Comparison of ENCODE assay signal across 8 cellular contexts in the genomic region with DNA sequence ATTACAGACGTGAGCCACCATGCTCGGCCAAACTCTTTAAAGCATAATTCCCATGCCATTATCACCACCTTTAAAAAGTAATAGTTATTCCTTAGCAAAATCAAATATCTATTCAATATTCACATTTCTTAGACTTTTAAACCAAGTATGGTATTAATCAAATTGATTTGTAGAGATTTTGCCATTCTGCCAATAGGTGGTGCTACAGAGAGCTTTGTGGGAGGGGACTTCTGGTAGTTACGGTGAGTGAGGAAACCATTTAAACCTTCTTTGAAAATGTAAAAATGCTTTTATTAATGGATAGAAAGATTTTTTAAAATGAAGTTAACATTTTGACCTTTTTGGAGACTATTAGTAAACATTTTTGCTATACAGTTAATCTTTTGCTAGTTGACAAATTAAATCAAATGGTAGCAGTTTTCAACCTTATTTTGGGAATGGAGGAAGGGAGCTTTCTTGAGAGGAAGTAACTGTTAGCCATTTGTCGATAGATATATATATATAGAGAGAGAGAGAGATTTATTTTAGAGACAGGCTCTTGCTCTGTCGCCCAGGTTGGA. TPM values are rescaled to one million over a fixed set of nuclear protein-coding genes. Genes with fewer than 3 reads are reported as not detected.
DNase-seq lines count a peak whose midpoint lies in the region; ATAC-seq, FAIRE-seq and TF ChIP-seq lines count a peak whose summit lies in the region.

No MANE protein-coding gene starts in this region.

- H2AFZ ChIP-seq in astrocyte (ENCODE audit: low read depth, low read length): no peak overlapping the region

- H3K79me2 ChIP-seq in astrocyte (ENCODE audit: insufficient read depth, low read length): no peaks in the 10 kb centered on the region

- no peak overlapping the region for H3K4me3 Mint-ChIP-seq in astrocyte (ENCODE audit: unreplicated experiment)

- no peaks in the 10 kb centered on the region for H3K4me1 Mint-ChIP-seq in astrocyte (ENCODE audit: low read depth, unreplicated experiment)

- no peaks in the 10 kb centered on the region for H3K4me1 ChIP-seq in astrocyte (ENCODE audit: insufficient read depth, low read length)
- H3K4me1 ChIP-seq in lower lobe of right lung: no peaks in the 10 kb centered on the region
- H3K4me1 ChIP-seq in sigmoid colon: no peaks in the 10 kb centered on the region

- H3K9me3 ChIP-seq in astrocyte (ENCODE audit: insufficient read depth, low read depth, low read length) (no peaks in the 10 kb centered on the region), lower lobe of right lung (no peaks in the 10 kb centered on the region), sigmoid colon (no peaks in the 10 kb centered on the region)

- TF ChIP-seq POLR2A in sigmoid colon (IDR thresholded peaks at IDR 0.05): no peak

- H3K27me3 ChIP-seq in astrocyte (ENCODE audit: insufficient read depth, low read length): no peaks in the 10 kb centered on the region
- H3K27me3 ChIP-seq in lower lobe of right lung (ENCODE audit: low read depth): no peaks in the 10 kb centered on the region
- H3K27me3 ChIP-seq in sigmoid colon: no peaks in the 10 kb centered on the region

- no peak for TF ChIP-seq EP300 in sigmoid colon (IDR thresholded peaks at IDR 0.05)

- no peak overlapping the region for H3K27ac Mint-ChIP-seq in astrocyte (ENCODE audit: unreplicated experiment)

- H3K4me2 ChIP-seq in astrocyte (ENCODE audit: low read length): no peak overlapping the region

- H3K9me3 Mint-ChIP-seq in astrocyte (ENCODE audit: unreplicated experiment): no peaks in the 10 kb centered on the region

- H3K4me3 ChIP-seq in LNCaP clone FGC (ENCODE audit: low read depth, low read length): no peak overlapping the region
- H3K4me3 ChIP-seq in astrocyte (ENCODE audit: insufficient read depth, low read depth, low read length): no peak overlapping the region
- H3K4me3 ChIP-seq in lower lobe of right lung: no peak overlapping the region
- H3K4me3 ChIP-seq in sigmoid colon: no peak overlapping the region

- H4K20me1 ChIP-seq in astrocyte (ENCODE audit: insufficient read depth, low read length): no peaks in the 10 kb centered on the region

- no peaks in the 10 kb centered on the region for H3K27me3 Mint-ChIP-seq in astrocyte (ENCODE audit: low read depth, unreplicated experiment)

- peak; percentile 56 for DNase-seq in COLO829 (ENCODE audit: low spot score)
- peak; percentile 4 for DNase-seq in LNCaP clone FGC (ENCODE audit: low read depth)
- DNase-seq in astrocyte (ENCODE audit: low read depth): no peak
- no peak for DNase-seq in lower lobe of right lung
- no peak for DNase-seq in activated CD4-positive, CD25-positive, alpha-beta regulatory T cell treated with anti-CD3 and anti-CD28 coated beads, Interleukin-2, amount 50 U/mL, for 72 hours
- no peak for DNase-seq in sigmoid colon
- DNase-seq in NCI-H524 treated with DMSO at 0.1 percent for 48 hours (lab: John Stamatoyannopoulos, UW): no peak

- WGBS in sigmoid colon, 2 donors: 71 to 78% methylated on average over 5 of the region's 5 CpGs

- no peak overlapping the region for H3K27ac ChIP-seq in astrocyte (ENCODE audit: low read depth, low read length)
- no peak overlapping the region for H3K27ac ChIP-seq in lower lobe of right lung
- H3K27ac ChIP-seq in sigmoid colon: no peak overlapping the region

- TF ChIP-seq CTCF in LNCaP clone FGC (IDR thresholded peaks at IDR 0.05; ENCODE audit: control insufficient read depth, extremely low read depth, insufficient read depth): peak; percentile 49
- TF ChIP-seq CTCF in astrocyte (IDR thresholded peaks at IDR 0.05; ENCODE audit: insufficient read depth, low read depth, low read length): peak; percentile 59
- TF ChIP-seq CTCF in lower lobe of right lung (IDR thresholded peaks at IDR 0.05): peak; percentile 51
- no peak for TF ChIP-seq CTCF in sigmoid colon (IDR thresholded peaks at IDR 0.05)

- intact Hi-C loops in lower lobe of right lung (cut with DNase I): no loop called here
- intact Hi-C loops in sigmoid colon (cut with DNase I): no loop called here

- FAIRE-seq in astrocyte (lab: Jason Lieb, UNC): no peak

- peak; percentile 56 for ATAC-seq in GM18519 (IDR thresholded peaks at IDR 0.05; ENCODE audit: low FRiP score, unreplicated experiment)
- peak; percentile 55 to 58 for ATAC-seq in lower lobe of right lung

- H3K9ac ChIP-seq in astrocyte (ENCODE audit: low read length): no peak overlapping the region

- peaks cover 27% of the 10 kb centered on the region for H3K36me3 ChIP-seq in astrocyte (ENCODE audit: insufficient read depth, low read length)
- peaks cover 81% of the 10 kb centered on the region for H3K36me3 ChIP-seq in lower lobe of right lung
- peaks cover 0 to 82% (median 21%) of the 10 kb centered on the region in 4 donors for H3K36me3 ChIP-seq in sigmoid colon

- peaks cover 7% of the 10 kb centered on the region for H3K36me3 Mint-ChIP-seq in astrocyte (ENCODE audit: low read depth, unreplicated experiment)

RNA-seq across cellular contexts. Expression of gene IARS2, which starts 19.3 kb away (rescaled TPM):
- total RNA-seq in astrocyte: 55.1 and 61.7 TPM in 2 replicates
- total RNA-seq in lower lobe of right lung: 51.9 TPM
- total RNA-seq in sigmoid colon: 10 to 100 TPM; 43.7 to 57.1 (median 49.2) TPM
- polyA plus RNA-seq in sigmoid colon: 10 to 100 TPM; 21.3 to 51.6 (median 24.0) TPM

RNA-seq across cellular contexts. Expression of gene BPNT1, which starts 23.6 kb away (rescaled TPM):
- total RNA-seq in astrocyte (25.7 and 25.9 TPM in 2 replicates), lower lobe of right lung (23.5 TPM), sigmoid colon (10 to 100 TPM; 13.3 to 19.7 (median 16.8) TPM)
- 10 to 100 TPM; 43.3 to 92.9 (median 52.9) TPM for polyA plus RNA-seq in sigmoid colon

Comparison
In these comparisons a context has a peak if more than half of its experiments do, and no peak if none do; other contexts are left out.
1. DNase-seq: peak in COLO829 (single experiment) and LNCaP clone FGC (single experiment); none in astrocyte (single experiment), lower lobe of right lung (single experiment), activated CD4-positive, CD25-positive, alpha-beta regulatory T cell treated with anti-CD3 and anti-CD28 coated beads, Interleukin-2, amount 50 U/mL, for 72 hours (single experiment), sigmoid colon (single experiment) and NCI-H524 treated with DMSO at 0.1 percent for 48 hours (single experiment).
2. CTCF ChIP-seq: peak in LNCaP clone FGC (single experiment), astrocyte (single experiment) and lower lobe of right lung (single experiment); none in sigmoid colon (0 of 4).